ENCODE assay signal across 8 cellular contexts in the genomic region with DNA sequence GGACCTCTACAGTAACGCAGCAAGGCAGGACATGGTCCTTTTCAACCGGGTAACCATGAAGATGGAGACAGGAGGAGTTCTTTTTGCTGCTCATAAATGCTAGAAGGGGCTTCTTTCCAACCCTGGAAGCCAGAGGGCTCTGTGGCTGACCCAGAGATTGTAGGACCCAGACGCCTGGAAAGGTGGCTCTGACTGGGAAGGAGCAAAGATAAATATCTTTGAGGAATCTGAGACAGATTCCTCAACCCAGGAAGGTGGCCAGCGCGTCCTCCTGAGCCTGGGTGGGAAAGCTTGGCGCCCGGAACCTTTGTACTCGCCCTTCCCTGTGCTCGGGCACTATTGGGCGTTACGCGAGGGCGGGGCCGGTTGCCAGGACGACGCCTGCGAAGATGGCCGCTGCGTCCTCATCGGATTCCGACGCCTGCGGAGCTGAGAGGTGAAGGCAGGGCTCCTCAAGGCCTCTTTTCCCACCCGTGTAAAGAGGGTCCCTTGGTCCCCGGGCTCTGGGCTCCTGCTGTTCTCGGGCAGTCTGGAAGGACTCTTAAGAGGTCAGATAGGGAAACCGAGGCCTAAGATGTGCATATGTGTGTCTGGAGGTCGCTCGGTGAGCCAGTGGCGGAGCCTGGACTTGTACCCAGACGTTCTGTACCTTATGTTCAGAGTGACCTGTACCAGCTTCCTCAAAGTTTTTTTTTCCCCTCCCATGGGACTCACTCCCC. TPM values are rescaled to one million over a fixed set of nuclear protein-coding genes. Genes with fewer than 3 reads are reported as not detected.
DNase-seq lines count a peak whose midpoint lies in the region; ATAC-seq and TF ChIP-seq lines count a peak whose summit lies in the region.

Gene BBS1, plus strand, starts transcription at position 365 of the 719 bp plus-strand sequence. Its CDS starts 25 bp downstream, at position 390.

- no peaks in the 10 kb centered on the region for H3K9me3 ChIP-seq in right lobe of liver

- no peak for TF ChIP-seq POLR2A in right lobe of liver (IDR thresholded peaks at IDR 0.05)

- H3K27ac ChIP-seq in right lobe of liver: no peak within 1 kb of the TSS

- TF ChIP-seq CTCF in right lobe of liver (IDR thresholded peaks at IDR 0.05): no peak

- no peaks in the 10 kb centered on the region for H3K27me3 ChIP-seq in right lobe of liver

- peak within 1 kb of the TSS; percentile 72 to 93 (median 74) for H3K4me3 ChIP-seq in right lobe of liver

- WGBS in right lobe of liver (ENCODE audit: insufficient coverage, low coverage, low lambda C conversion rate, missing lambda C conversion rate): 2% methylated on average over 11 of the region's 31 CpGs

- H3K4me1 ChIP-seq in right lobe of liver: peaks cover 0 to 9% (median 0%) of the 10 kb centered on the region in 4 donors

- intact Hi-C loops in right lobe of liver (cut with DNase I): no loop called here

- peaks cover 0 to under 1% (median 0%) of the 10 kb centered on the region in 4 donors for H3K36me3 ChIP-seq in right lobe of liver

- in situ Hi-C loops in ACHN (cut with HindIII; ENCODE audit: low pct_ligation_motif_present, low pct_unique_long_range_greater_than_20kb, low sequenced_read_pairs): no loop called here

- ATAC-seq in GM18868 (IDR thresholded peaks at IDR 0.05; ENCODE audit: unreplicated experiment): peak; percentile 72
- ATAC-seq in HG03354 (IDR thresholded peaks at IDR 0.05; ENCODE audit: poor library complexity, severe bottlenecking, unreplicated experiment): peak; percentile 79
- peak; percentile 97 to 100 (median 99) for ATAC-seq in right lobe of liver

- DNase-seq in ACHN: peak; percentile 78
- DNase-seq in NCI-H526 treated with DMSO at 0.1 percent for 48 hours (lab: John Stamatoyannopoulos, UW): peak; percentile 66
- DNase-seq in activated CD4-positive, alpha-beta T cell treated with anti-CD3 and anti-CD28 coated beads, Interleukin-2, amount 50 U/mL, for 4 hours: peak; percentile 78 to 80
- DNase-seq in dermis blood vessel endothelial cell: peak; percentile 86
- peak; percentile 86 to 87 (median 87) for DNase-seq in right lobe of liver
- DNase-seq in stimulated activated CD4-positive, alpha-beta T cell treated with anti-CD3 and anti-CD28 coated beads, Interleukin-4, amount 100 ng/mL, for 1 hour: peak; percentile 85

RNA-seq across cellular contexts. Expression of gene BBS1, which starts in this region (rescaled TPM):
- 28.6 and 36.8 TPM in 2 replicates for total RNA-seq in dermis blood vessel endothelial cell
- 10 to 100 TPM in 4 of 6 experiments, 1 to 10 TPM in 2; 6.2 to 18.1 (median 11.2) TPM for total RNA-seq in right lobe of liver
